Comparison of ENCODE assay signal across 1 cellular context in genomic region chr7:106071999-106072714, GRCh38.
TF ChIP-seq lines count a peak whose summit lies in the region.

No MANE protein-coding gene starts in this region.

TF ChIP-seq in K562, 482 proteins besides CTCF, POLR2A, EP300 and RAD21 (continued from another document):
- TF ChIP-seq, protein P1, sequence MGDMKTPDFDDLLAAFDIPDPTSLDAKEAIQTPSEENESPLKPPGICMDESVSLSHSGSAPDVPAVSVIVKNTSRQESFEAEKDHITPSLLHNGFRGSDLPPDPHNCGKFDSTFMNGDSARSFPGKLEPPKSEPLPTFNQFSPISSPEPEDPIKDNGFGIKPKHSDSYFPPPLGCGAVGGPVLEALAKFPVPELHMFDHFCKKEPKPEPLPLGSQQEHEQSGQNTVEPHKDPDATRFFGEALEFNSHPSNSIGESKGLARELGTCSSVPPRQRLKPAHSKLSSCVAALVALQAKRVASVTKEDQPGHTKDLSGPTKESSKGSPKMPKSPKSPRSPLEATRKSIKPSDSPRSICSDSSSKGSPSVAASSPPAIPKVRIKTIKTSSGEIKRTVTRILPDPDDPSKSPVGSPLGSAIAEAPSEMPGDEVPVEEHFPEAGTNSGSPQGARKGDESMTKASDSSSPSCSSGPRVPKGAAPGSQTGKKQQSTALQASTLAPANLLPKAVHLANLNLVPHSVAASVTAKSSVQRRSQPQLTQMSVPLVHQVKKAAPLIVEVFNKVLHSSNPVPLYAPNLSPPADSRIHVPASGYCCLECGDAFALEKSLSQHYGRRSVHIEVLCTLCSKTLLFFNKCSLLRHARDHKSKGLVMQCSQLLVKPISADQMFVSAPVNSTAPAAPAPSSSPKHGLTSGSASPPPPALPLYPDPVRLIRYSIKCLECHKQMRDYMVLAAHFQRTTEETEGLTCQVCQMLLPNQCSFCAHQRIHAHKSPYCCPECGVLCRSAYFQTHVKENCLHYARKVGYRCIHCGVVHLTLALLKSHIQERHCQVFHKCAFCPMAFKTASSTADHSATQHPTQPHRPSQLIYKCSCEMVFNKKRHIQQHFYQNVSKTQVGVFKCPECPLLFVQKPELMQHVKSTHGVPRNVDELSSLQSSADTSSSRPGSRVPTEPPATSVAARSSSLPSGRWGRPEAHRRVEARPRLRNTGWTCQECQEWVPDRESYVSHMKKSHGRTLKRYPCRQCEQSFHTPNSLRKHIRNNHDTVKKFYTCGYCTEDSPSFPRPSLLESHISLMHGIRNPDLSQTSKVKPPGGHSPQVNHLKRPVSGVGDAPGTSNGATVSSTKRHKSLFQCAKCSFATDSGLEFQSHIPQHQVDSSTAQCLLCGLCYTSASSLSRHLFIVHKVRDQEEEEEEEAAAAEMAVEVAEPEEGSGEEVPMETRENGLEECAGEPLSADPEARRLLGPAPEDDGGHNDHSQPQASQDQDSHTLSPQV (IDR thresholded peaks at IDR 0.05): no peak
- TF ChIP-seq ATF4 (CRISPR knock-in tag; IDR thresholded peaks at IDR 0.05) (peak; percentile 76), ZNF444 (CRISPR knock-in tag; IDR thresholded peaks at IDR 0.05) (no peak), NR2C1 (IDR thresholded peaks at IDR 0.05) (no peak), NR2C1 (tag; IDR thresholded peaks at IDR 0.05) (no peak; the same call in 1 of the 2 replicates), JUN (IDR thresholded peaks at IDR 0.05; ENCODE audit: borderline replicate concordance, low read depth, low read length) (peak; percentile 71; the same call in 1 of the 2 replicates), JUN (CRISPR knock-in tag; IDR thresholded peaks at IDR 0.05; ENCODE audit: borderline replicate concordance) (no peak), ZKSCAN1 (IDR thresholded peaks at IDR 0.05; ENCODE audit: low read depth, low read length) (no peak), GATAD2B (IDR thresholded peaks at IDR 0.05; ENCODE audit: borderline replicate concordance) (peak; percentile 67; the same call in 1 of the 2 replicates), MAFF (IDR thresholded peaks at IDR 0.05; ENCODE audit: low read length) (no peak), EWSR1 (IDR thresholded peaks at IDR 0.05; ENCODE audit: borderline replicate concordance, low read depth, partially characterized antibody) (no peak), ZFX (CRISPR knock-in tag; IDR thresholded peaks at IDR 0.05) (peak; percentile 42; the same call in 1 of the 2 replicates), ETS1 (conservative IDR thresholded peaks at IDR 0.05; ENCODE audit: control insufficient read depth, low read depth, low read length) (no peak), FOXP1 (CRISPR knock-in tag; IDR thresholded peaks at IDR 0.05) (no peak), NRF1 (conservative IDR thresholded peaks at IDR 0.05 in 1 of 2, IDR thresholded peaks at IDR 0.05 in 1 of 2) (peak; percentile 42 to 53), HIVEP1 (CRISPR knock-in tag; IDR thresholded peaks at IDR 0.05) (no peak), SAFB (IDR thresholded peaks at IDR 0.05; ENCODE audit: borderline replicate concordance, low read depth, low read length) (no peak), HNRNPUL1 (IDR thresholded peaks at IDR 0.05; ENCODE audit: low read length) (no peak), ZNF408 (CRISPR knock-in tag; IDR thresholded peaks at IDR 0.05; ENCODE audit: low read depth) (no peak), USF2 (CRISPR knock-in tag; IDR thresholded peaks at IDR 0.05) (no peak), PKNOX1 (IDR thresholded peaks at IDR 0.05) (peak; percentile 95), MEF2D (tag; conservative IDR thresholded peaks at IDR 0.05; ENCODE audit: low read depth) (peak; percentile 89), SOX6 (IDR thresholded peaks at IDR 0.05) (peak; percentile 99), ZNF766 (CRISPR knock-in tag; conservative IDR thresholded peaks at IDR 0.05) (peak; percentile 93), MITF (IDR thresholded peaks at IDR 0.05) (peak; percentile 80), ZC3H8 (IDR thresholded peaks at IDR 0.05) (no peak), ZNF324 (CRISPR knock-in tag; IDR thresholded peaks at IDR 0.05) (no peak), RFX5 (IDR thresholded peaks at IDR 0.05; ENCODE audit: low read depth, low read length) (no peak), WHSC1 (IDR thresholded peaks at IDR 0.05; ENCODE audit: low read length) (no peak), SRSF3 (IDR thresholded peaks at IDR 0.05; ENCODE audit: insufficient read depth, low read length) (no peak), CREB1 (IDR thresholded peaks at IDR 0.05) (peak; percentile 52; the same call in 1 of the 2 replicates), CREB1 (CRISPR knock-in tag; IDR thresholded peaks at IDR 0.05) (no peak), ARHGAP35 (IDR thresholded peaks at IDR 0.05; ENCODE audit: partially characterized antibody) (no peak), CC2D1A (IDR thresholded peaks at IDR 0.05) (peak; percentile 100), ZNF224 (CRISPR knock-in tag; IDR thresholded peaks at IDR 0.05) (no peak)
- TF ChIP-seq, protein P2, sequence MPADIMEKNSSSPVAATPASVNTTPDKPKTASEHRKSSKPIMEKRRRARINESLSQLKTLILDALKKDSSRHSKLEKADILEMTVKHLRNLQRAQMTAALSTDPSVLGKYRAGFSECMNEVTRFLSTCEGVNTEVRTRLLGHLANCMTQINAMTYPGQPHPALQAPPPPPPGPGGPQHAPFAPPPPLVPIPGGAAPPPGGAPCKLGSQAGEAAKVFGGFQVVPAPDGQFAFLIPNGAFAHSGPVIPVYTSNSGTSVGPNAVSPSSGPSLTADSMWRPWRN (IDR thresholded peaks at IDR 0.05; ENCODE audit: low read depth): peak; percentile 97
- TF ChIP-seq, protein P3, sequence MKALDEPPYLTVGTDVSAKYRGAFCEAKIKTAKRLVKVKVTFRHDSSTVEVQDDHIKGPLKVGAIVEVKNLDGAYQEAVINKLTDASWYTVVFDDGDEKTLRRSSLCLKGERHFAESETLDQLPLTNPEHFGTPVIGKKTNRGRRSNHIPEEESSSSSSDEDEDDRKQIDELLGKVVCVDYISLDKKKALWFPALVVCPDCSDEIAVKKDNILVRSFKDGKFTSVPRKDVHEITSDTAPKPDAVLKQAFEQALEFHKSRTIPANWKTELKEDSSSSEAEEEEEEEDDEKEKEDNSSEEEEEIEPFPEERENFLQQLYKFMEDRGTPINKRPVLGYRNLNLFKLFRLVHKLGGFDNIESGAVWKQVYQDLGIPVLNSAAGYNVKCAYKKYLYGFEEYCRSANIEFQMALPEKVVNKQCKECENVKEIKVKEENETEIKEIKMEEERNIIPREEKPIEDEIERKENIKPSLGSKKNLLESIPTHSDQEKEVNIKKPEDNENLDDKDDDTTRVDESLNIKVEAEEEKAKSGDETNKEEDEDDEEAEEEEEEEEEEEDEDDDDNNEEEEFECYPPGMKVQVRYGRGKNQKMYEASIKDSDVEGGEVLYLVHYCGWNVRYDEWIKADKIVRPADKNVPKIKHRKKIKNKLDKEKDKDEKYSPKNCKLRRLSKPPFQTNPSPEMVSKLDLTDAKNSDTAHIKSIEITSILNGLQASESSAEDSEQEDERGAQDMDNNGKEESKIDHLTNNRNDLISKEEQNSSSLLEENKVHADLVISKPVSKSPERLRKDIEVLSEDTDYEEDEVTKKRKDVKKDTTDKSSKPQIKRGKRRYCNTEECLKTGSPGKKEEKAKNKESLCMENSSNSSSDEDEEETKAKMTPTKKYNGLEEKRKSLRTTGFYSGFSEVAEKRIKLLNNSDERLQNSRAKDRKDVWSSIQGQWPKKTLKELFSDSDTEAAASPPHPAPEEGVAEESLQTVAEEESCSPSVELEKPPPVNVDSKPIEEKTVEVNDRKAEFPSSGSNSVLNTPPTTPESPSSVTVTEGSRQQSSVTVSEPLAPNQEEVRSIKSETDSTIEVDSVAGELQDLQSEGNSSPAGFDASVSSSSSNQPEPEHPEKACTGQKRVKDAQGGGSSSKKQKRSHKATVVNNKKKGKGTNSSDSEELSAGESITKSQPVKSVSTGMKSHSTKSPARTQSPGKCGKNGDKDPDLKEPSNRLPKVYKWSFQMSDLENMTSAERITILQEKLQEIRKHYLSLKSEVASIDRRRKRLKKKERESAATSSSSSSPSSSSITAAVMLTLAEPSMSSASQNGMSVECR (CRISPR knock-in tag; IDR thresholded peaks at IDR 0.05): no peak
- TF ChIP-seq, protein P4, sequence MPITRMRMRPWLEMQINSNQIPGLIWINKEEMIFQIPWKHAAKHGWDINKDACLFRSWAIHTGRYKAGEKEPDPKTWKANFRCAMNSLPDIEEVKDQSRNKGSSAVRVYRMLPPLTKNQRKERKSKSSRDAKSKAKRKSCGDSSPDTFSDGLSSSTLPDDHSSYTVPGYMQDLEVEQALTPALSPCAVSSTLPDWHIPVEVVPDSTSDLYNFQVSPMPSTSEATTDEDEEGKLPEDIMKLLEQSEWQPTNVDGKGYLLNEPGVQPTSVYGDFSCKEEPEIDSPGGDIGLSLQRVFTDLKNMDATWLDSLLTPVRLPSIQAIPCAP (CRISPR knock-in tag; IDR thresholded peaks at IDR 0.05; ENCODE audit: borderline replicate concordance): no peak
